Comparison of ENCODE assay signal across 8 cellular contexts in the genomic region with DNA sequence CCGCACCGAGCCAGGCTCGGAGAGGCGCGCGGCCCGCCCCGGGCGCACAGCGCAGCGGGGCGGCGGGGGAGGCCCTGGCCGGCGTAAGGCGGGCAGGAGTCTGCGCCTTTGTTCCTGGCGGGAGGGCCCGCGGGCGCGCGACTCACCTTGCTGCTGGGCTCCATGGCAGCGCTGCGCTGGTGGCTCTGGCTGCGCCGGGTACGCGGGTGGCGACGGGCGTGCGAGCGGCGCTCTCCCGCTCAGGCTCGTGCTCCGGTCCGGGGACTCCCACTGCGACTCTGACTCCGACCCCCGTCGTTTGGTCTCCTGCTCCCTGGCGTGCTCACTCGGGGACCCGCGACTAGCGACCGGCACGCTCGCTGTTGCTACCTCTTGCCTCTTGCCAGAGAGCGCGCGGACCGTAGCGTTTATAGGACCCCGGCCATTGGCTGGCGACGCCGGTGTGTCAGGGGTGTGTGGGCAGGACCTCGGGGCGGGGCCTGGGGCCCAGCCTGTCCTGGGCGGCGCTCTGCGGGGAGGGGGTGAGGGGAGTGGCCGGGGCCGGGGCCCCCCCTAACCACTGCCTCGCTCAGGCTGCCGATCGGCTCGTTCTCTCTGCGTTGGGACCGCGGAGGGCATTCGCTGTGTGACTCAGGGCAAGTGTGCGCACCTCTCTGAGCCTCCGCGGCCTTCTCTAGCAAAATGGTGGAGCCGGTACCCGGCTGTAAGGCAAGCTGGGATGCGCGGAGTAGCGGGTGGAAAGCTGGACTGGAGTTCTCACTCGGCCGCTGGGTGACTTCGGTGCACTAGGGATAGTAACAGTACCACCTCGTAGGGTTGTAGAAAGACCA. TPM values are rescaled to one million over a fixed set of nuclear protein-coding genes. Genes with fewer than 3 reads are reported as not detected.
DNase-seq lines count a peak whose midpoint lies in the region; ATAC-seq and TF ChIP-seq lines count a peak whose summit lies in the region.

A gene (minus strand): TSS at position 381 of the 830 bp plus-strand sequence. CDS start 217 bp downstream, at position 164.

- POLR2A ChIA-PET in T-cell (lab: Charles Lee) = interaction anchor here in 1 of 2 donors (0.6 to 1.1 kb wide), 2 partner anchors 34 to 1715 kb away, joined by 3 read pairs; a partner anchor contains a TSS

- H3K27me3 ChIP-seq in adrenal gland = no peaks in the 10 kb centered on the region
- peaks cover 24% of the 10 kb centered on the region for H3K27me3 ChIP-seq in upper lobe of right lung

- H3K4me3 ChIP-seq in GM12875 (ENCODE audit: low read depth, low read length) (peak within 1 kb of the TSS; percentile 84), adrenal gland (peak within 1 kb of the TSS; percentile 27 to 79 (median 52)), upper lobe of right lung (peak within 1 kb of the TSS; percentile 72)

- 0 to 2% (median 0%) methylated on average over 9 to 87 of the region's 87 CpGs for WGBS in adrenal gland, 4 donors

- no peaks in the 10 kb centered on the region for H3K27me3 Mint-ChIP-seq in T-cell
- H3K27me3 Mint-ChIP-seq in progenitor cell of endocrine pancreas = peaks cover 38% of the 10 kb centered on the region

- peak within 1 kb of the TSS; percentile 95 to 99 (median 96) for H3K4me3 Mint-ChIP-seq in T-cell
- H3K4me3 Mint-ChIP-seq in progenitor cell of endocrine pancreas (ENCODE audit: low read depth) = peak within 1 kb of the TSS; percentile 93

- peak; percentile 64 to 85 for TF ChIP-seq POLR2A in adrenal gland (IDR thresholded peaks at IDR 0.05)

- H3K36me3 Mint-ChIP-seq in T-cell (peaks cover 9% of the 10 kb centered on the region), progenitor cell of endocrine pancreas (ENCODE audit: insufficient read depth) (peaks cover 4% of the 10 kb centered on the region)

- ATAC-seq in HG02798 (IDR thresholded peaks at IDR 0.05; ENCODE audit: poor library complexity, unreplicated experiment) (peak; percentile 85), T-cell (replicated peaks in 1 of 4) (peak; percentile 85 to 91 (median 88)), left cardiac atrium (peak; percentile 95 to 96), upper lobe of right lung (peak; percentile 93)

- H3K27ac Mint-ChIP-seq in T-cell (peak within 1 kb of the TSS; percentile 95 to 98), progenitor cell of endocrine pancreas (peak within 1 kb of the TSS; percentile 98)

- DNase-seq in NCI-H1417 treated with DMSO at 0.1 percent for 48 hours (lab: John Stamatoyannopoulos, UW) = peak; percentile 55
- DNase-seq in T-cell = peak; percentile 85 to 97 (median 93)
- DNase-seq in adrenal gland = peak; percentile 87 to 96 (median 92)
- peak; percentile 92 for DNase-seq in left cardiac atrium
- peak; percentile 83 for DNase-seq in progenitor cell of endocrine pancreas (ENCODE audit: low spot score, unreplicated experiment)
- DNase-seq in upper lobe of right lung = peak; percentile 91

- H3K36me3 ChIP-seq in adrenal gland (replicated peaks in 1 of 2) (no peaks in the 10 kb centered on the region), upper lobe of right lung (no peaks in the 10 kb centered on the region)

- CTCF ChIA-PET in T-cell (lab: Charles Lee) = interaction anchor here (0.6 to 1.2 kb wide), 3 partner anchors 27 to 142 kb away, joined by 3 read pairs; a partner anchor contains a TSS

- H3K4me1 ChIP-seq in adrenal gland (replicated peaks in 1 of 2) (peaks cover 0 to 15% of the 10 kb centered on the region in 2 donors), upper lobe of right lung (peaks cover 7% of the 10 kb centered on the region)

- H3K9me3 Mint-ChIP-seq in T-cell (no peaks in the 10 kb centered on the region), progenitor cell of endocrine pancreas (ENCODE audit: low read depth) (no peaks in the 10 kb centered on the region)

- TF ChIP-seq CTCF in GM12875 (IDR thresholded peaks at IDR 0.05; ENCODE audit: borderline replicate concordance, insufficient read depth, low read depth, low read length) (no peak), adrenal gland (IDR thresholded peaks at IDR 0.05) (peak in 2 of 6 experiments; percentile 5 to 11), progenitor cell of endocrine pancreas (IDR thresholded peaks at IDR 0.05; ENCODE audit: unreplicated experiment) (no peak), upper lobe of right lung (IDR thresholded peaks at IDR 0.05) (no peak)

- intact Hi-C loops in adrenal gland (cut with DNase I) = no loop called here
- intact Hi-C loops in left cardiac atrium (cut with DNase I) = no loop called here
- intact Hi-C loops in upper lobe of right lung (cut with DNase I) = no loop called here

- H3K4me1 Mint-ChIP-seq in T-cell (peaks cover 45 to 65% (median 62%) of the 10 kb centered on the region in 3 donors), progenitor cell of endocrine pancreas (ENCODE audit: low read depth) (peaks cover 41% of the 10 kb centered on the region)

- H3K27ac ChIP-seq in adrenal gland = peak within 1 kb of the TSS in 4 of 5 donors; percentile 12 to 93 (median 80)
- H3K27ac ChIP-seq in upper lobe of right lung = peak within 1 kb of the TSS; percentile 66

- no peaks in the 10 kb centered on the region for H3K9me3 ChIP-seq in adrenal gland (replicated peaks in 1 of 3)
- no peaks in the 10 kb centered on the region for H3K9me3 ChIP-seq in upper lobe of right lung

RNA-seq across cellular contexts. Expression of the gene that starts here (rescaled TPM):
- 10 to 100 TPM; 72.0 to 91.7 (median 83.9) TPM for total RNA-seq in T-cell
- 100 to 1,000 TPM in 1 of 8 donors, 10 to 100 TPM in 7; 15.4 to 123 (median 27.1) TPM for total RNA-seq in adrenal gland
- 10 to 100 TPM in 1 of 3 donors, 1 to 10 TPM in 2; 4.6 to 12.3 (median 9.3) TPM for polyA plus RNA-seq in adrenal gland
- 10 to 100 TPM; 10.9 to 12.9 TPM for total RNA-seq in left cardiac atrium
- total RNA-seq in progenitor cell of endocrine pancreas = 49.7 and 54.7 TPM in 2 replicates
- total RNA-seq in upper lobe of right lung = 12.9 TPM

Comparison
In these comparisons a context has a peak if more than half of its experiments do, and no peak if none do; other contexts are left out.
1. Peak in every context shown above with its lines: DNase-seq, ATAC-seq, H3K4me3 ChIP-seq and H3K27ac ChIP-seq.